Comparison of ENCODE assay signal across 18 cellular contexts in the genomic region with DNA sequence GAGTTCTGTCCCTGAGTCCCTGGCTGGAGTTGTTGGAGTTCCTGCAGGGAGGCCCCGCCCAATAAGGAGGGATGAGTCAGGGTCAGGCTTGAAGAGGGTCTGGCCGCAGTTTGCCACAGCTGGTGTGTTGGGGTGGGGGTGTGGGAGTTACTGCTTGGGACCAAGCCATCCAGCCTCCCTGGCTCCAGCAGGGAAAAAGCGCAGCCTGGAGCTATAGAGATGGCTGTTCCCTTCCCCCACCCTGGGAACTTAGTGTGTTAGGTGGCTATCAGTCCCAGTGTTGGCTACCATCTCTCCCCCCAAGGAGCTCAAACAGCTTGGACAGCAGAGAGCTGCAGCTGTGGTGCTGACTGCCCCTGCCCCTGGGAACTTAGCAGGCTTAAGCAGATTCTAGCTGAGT.
"Had no signal": no experiment of that assay in that cellular context is flagged by ENCODE, and none has a peak within 500 bp of the region (broad histone marks: within the 10 kb centered on the region; RNA-seq: fewer than 3 reads in every experiment).

No MANE protein-coding gene starts in this region.

- H3K9me3 ChIP-seq: prostate gland, testis had no signal

- H3K4me2 ChIP-seq: hepatocyte had no signal

- H3K27ac ChIP-seq: adrenal gland, hepatocyte, lower lobe of right lung, prostate gland, testis had no signal

- H3K27me3 ChIP-seq: adrenal gland, hepatocyte, testis had no signal

- ATAC-seq: lower lobe of right lung; naive thymus-derived CD8-positive, alpha-beta T cell; sciatic nerve; WTC11 had no signal

- H3K4me3 ChIP-seq: adrenal gland, hepatocyte, lower lobe of right lung, prostate gland, testis had no signal

- H3K79me2 ChIP-seq: hepatocyte had no signal

- H3K4me1 ChIP-seq: adrenal gland, lower lobe of right lung, prostate gland, testis had no signal

- H2AFZ ChIP-seq: hepatocyte had no signal

- H3K36me3 ChIP-seq: adrenal gland, lower lobe of right lung, prostate gland had no signal

- DNase-seq: activated CD4-positive, alpha-beta T cell treated with anti-CD3 and anti-CD28 coated beads, Interleukin-2, amount 50 U/mL, for 1 hour; activated naive CD4-positive, alpha-beta T cell treated with anti-CD3 and anti-CD28 coated beads, Interleukin-2, amount 50 U/mL, for 16 hours; activated T-cell treated with anti-CD3 and anti-CD28 coated beads for 4 hours; adrenal gland; central memory CD4-positive, alpha-beta T cell; cortex of kidney; effector memory CD4-positive, alpha-beta T cell; kidney glomerular epithelial cell; lower lobe of right lung; naive thymus-derived CD8-positive, alpha-beta T cell; nucleus accumbens; stimulated activated CD4-positive, alpha-beta T cell treated with anti-CD3 and anti-CD28 coated beads, Interleukin-12 subunit alpha, Interleukin-12 subunit beta, amount 100 ng/mL, for 4 hours; T-helper 17 cell; testis had no signal
